In the genomic region with DNA sequence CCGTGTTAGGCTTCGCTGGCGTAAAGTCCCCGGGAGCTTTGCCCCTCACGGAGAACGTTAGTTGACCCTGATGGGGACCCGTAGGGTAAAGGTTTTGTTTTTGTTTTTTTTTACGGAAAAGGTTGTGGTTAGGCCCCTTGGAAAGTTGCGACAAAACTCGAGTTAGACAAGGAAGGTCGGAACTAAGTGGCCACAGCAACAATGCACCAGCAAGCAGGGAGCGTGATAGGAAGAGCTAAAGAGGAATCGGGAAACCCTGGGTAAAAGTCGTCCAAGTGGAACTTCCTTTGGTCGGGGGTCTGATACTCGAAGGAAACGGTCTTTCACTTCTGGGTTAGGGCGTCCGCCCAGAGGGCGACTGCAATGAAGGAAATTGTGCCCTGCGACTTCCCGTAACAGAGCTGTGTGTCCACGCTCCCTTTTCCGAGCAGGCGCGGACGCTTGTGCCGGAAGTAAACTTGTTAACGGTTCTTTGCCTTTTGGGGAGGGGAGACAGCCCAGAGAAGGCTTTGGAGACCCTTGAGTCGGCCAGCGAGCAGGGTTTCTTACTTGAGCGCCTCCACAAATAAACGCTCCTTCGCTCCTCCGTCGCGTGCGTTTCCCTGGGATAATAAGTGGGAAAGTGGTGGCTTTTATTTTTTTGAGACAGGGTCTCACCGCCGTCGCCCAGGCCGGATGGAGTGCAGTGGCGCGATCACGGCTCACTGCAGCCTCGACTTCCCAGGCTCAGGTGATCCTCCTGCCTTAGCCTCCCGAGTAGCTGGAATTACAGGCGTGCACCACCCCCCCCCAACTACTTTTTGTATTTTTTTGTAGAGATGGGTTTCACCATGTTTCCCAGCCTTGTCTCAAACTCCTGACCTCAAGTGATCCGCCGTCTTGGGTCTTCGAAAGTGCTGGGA, we compare ENCODE assay signal across 8 cellular contexts. TPM values are rescaled to one million over a fixed set of nuclear protein-coding genes. Genes with fewer than 3 reads are reported as not detected.
DNase-seq lines count a peak whose midpoint lies in the region; ATAC-seq and TF ChIP-seq lines count a peak whose summit lies in the region.

No MANE protein-coding gene starts in this region.

- peak overlapping the region; percentile 77 to 95 (median 86) for H3K4me2 ChIP-seq in BLaER1 treated with 17β-estradiol and CSF1 and Interleukin-3, amounts not matched to agents 10 nM and 100 nM

- H3K36me3 ChIP-seq in BLaER1 treated with 17β-estradiol and CSF1 and Interleukin-3, amounts not matched to agents 10 nM and 100 nM: peaks cover 0 to 28% (median 13%) of the 10 kb centered on the region in 11 experiments; a peak in 9 of 22 replicates
- H3K36me3 ChIP-seq in right lobe of liver: no peaks in the 10 kb centered on the region

- peaks cover 41 to 51% (median 49%) of the 10 kb centered on the region in 10 experiments for H3K4me1 ChIP-seq in BLaER1 treated with 17β-estradiol and CSF1 and Interleukin-3, amounts not matched to agents 10 nM and 100 nM
- peaks cover 0 to 28% (median 9%) of the 10 kb centered on the region in 4 donors for H3K4me1 ChIP-seq in right lobe of liver

- peak overlapping the region; percentile 88 to 94 (median 93) for H3K4me3 ChIP-seq in BLaER1 treated with 17β-estradiol and CSF1 and Interleukin-3, amounts not matched to agents 10 nM and 100 nM
- H3K4me3 ChIP-seq in right lobe of liver: peak overlapping the region; percentile 82 to 87 (median 84)

- TF ChIP-seq POLR2A in right lobe of liver (IDR thresholded peaks at IDR 0.05): no peak

- ATAC-seq in GM19372 (IDR thresholded peaks at IDR 0.05; ENCODE audit: low read depth, unreplicated experiment) (peak; percentile 49), HG03558 (IDR thresholded peaks at IDR 0.05; ENCODE audit: extremely low read depth, unreplicated experiment) (peak; percentile 24), right lobe of liver (peak; percentile 76 to 83 (median 80))

- peaks cover 9 to 35% (median 19%) of the 10 kb centered on the region in 11 experiments; a peak in 17 of 22 replicates for H4K20me1 ChIP-seq in BLaER1 treated with 17β-estradiol and CSF1 and Interleukin-3, amounts not matched to agents 10 nM and 100 nM

- H3K27ac ChIP-seq in BLaER1 treated with 17β-estradiol and CSF1 and Interleukin-3, amounts not matched to agents 10 nM and 100 nM: peak overlapping the region; percentile 92 to 99 (median 96)
- H3K27ac ChIP-seq in right lobe of liver: peak overlapping the region; percentile 98 to 99 (median 98)

- H3K9ac ChIP-seq in BLaER1 treated with 17β-estradiol and CSF1 and Interleukin-3, amounts not matched to agents 10 nM and 100 nM: peak overlapping the region; percentile 92 to 98 (median 96)

- TF ChIP-seq CTCF in right lobe of liver (IDR thresholded peaks at IDR 0.05): no peak

- intact Hi-C loops in right lobe of liver (cut with DNase I): no loop called here

- no peaks in the 10 kb centered on the region for H3K27me3 ChIP-seq in BLaER1 treated with 17β-estradiol and CSF1 and Interleukin-3, amounts not matched to agents 10 nM and 100 nM
- no peaks in the 10 kb centered on the region for H3K27me3 ChIP-seq in right lobe of liver

- DNase-seq in NCI-H748 (lab: John Stamatoyannopoulos, UW; ENCODE audit: unreplicated experiment) (peak; percentile 90), dermis microvascular lymphatic vessel endothelial cell (ENCODE audit: low read depth in 2 of 2) (peak; percentile 91 to 95), right lobe of liver (peak; percentile 91 to 95 (median 94))
- DNase-seq in activated CD4-positive, alpha-beta T cell treated with anti-CD3 and anti-CD28 coated beads, Interleukin-2, amount 50 U/mL, for 24 hours (ENCODE audit: low read depth in 1 of 2, low spot score in 1 of 2): peak; percentile 55 to 79
- peak; percentile 85 for DNase-seq in stimulated activated CD4-positive, alpha-beta T cell treated with anti-CD3 and anti-CD28 coated beads, Interleukin-4, amount 100 ng/mL, for 24 hours

- 0% methylated on average over 30 of the region's 51 CpGs for WGBS in right lobe of liver (ENCODE audit: insufficient coverage, low coverage, low lambda C conversion rate, missing lambda C conversion rate)

- no peaks in the 10 kb centered on the region for H3K9me3 ChIP-seq in BLaER1 treated with 17β-estradiol and CSF1 and Interleukin-3, amounts not matched to agents 10 nM and 100 nM (replicated peaks in 1 of 11)
- no peaks in the 10 kb centered on the region for H3K9me3 ChIP-seq in right lobe of liver

RNA-seq across cellular contexts. Expression of a gene that starts 0.6 kb away (rescaled TPM):
- total RNA-seq in dermis microvascular lymphatic vessel endothelial cell (28.4 and 38.4 TPM in 2 replicates), right lobe of liver (10 to 100 TPM; 19.7 to 32.4 (median 24.1) TPM)

Comparison
In these comparisons a context has a peak if more than half of its experiments do, and no peak if none do; other contexts are left out.
1. Peak in every context shown above with its lines: DNase-seq, ATAC-seq, H3K4me3 ChIP-seq and H3K27ac ChIP-seq.
2. ATAC-seq: peak in every context shown above with its lines; median percentile 80 in right lobe of liver; 49 in GM19372; 24 in HG03558.